In the genomic region with DNA sequence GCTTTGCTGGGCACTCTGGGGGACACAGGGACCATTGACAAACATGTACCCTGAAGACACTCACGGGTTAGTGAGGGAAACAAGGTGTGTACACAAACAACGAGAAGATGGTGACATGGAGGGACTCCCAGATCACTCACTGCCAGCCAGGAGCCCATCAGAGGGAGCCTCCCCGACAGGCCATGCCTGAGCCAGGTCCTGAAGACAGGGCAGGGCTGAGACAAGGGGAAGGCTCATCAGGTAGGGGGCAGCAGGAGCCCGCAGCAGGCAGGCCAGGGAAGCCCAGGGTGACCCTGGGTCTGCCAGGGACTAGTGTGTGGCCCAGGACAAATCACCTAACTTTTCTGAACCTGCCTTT, we compare ENCODE assay signal across 10 cellular contexts.
"Had no signal": no experiment of that assay in that cellular context is flagged by ENCODE, and none has a peak within 500 bp of the region (broad histone marks: within the 10 kb centered on the region; RNA-seq: fewer than 3 reads in every experiment).

No MANE protein-coding gene starts in this region.

- H3K9me3 ChIP-seq: pancreas, upper lobe of left lung had no signal

- DNase-seq: activated naive CD4-positive, alpha-beta T cell treated with anti-CD3 and anti-CD28 coated beads for 36 hours; activated T-cell treated with anti-CD3 and anti-CD28 coated beads for 4 hours; head of caudate nucleus; pancreas; stimulated activated CD4-positive, alpha-beta T cell treated with anti-CD3 and anti-CD28 coated beads, Interleukin-4, amount 100 ng/mL, for 1 hour; stimulated activated CD8-positive, alpha-beta memory T cell treated with anti-CD3 and anti-CD28 coated beads, Interleukin-4, amount 100 ng/mL, for 48 hours; stimulated activated naive CD8-positive, alpha-beta T cell treated with anti-CD3 and anti-CD28 coated beads, Interleukin-15, Interleukin-2, amounts not matched to agents 100 U/mL and 50 U/mL, for 24 hours; T-helper 9 cell had no signal

- H3K27me3 ChIP-seq: pancreas, upper lobe of left lung had no signal

- ATAC-seq: activated T-helper 17 cell treated with anti-CD3 and anti-CD28 coated beads, Interleukin-2, amount 50 U/mL, for 72 hours; pancreas; stimulated activated naive CD8-positive, alpha-beta T cell treated with anti-CD3 and anti-CD28 coated beads, Interleukin-15, Interleukin-2, amounts not matched to agents 100 U/mL and 50 U/mL, for 24 hours had no signal

- H3K4me3 ChIP-seq: pancreas, upper lobe of left lung had no signal

- H3K27ac ChIP-seq: pancreas, upper lobe of left lung had no signal

- H3K36me3 ChIP-seq: pancreas, upper lobe of left lung had no signal

- H3K4me1 ChIP-seq: pancreas, upper lobe of left lung had no signal
